In genomic region chr6:26122402-26122792, GRCh38 we compare ENCODE assay signal across 8 cellular contexts. TPM values are rescaled to one million over a fixed set of nuclear protein-coding genes. Genes with fewer than 3 reads are reported as not detected.
DNase-seq lines count a peak whose midpoint lies in the region; ATAC-seq and TF ChIP-seq lines count a peak whose summit lies in the region.

No MANE protein-coding gene starts in this region.

- H3K9me3 Mint-ChIP-seq in HFFc6, result peaks cover 14% of the 10 kb centered on the region

- in situ Hi-C loops in ACHN (cut with HindIII; ENCODE audit: low pct_ligation_motif_present, low pct_unique_long_range_greater_than_20kb, low sequenced_read_pairs), result no loop called here

- H3K27me3 Mint-ChIP-seq in HFFc6 (ENCODE audit: insufficient read depth), result peaks cover 26% of the 10 kb centered on the region

- peak overlapping the region; percentile 29; the same call in 1 of the 2 replicates for H3K4me3 ChIP-seq in iPS-18c (ENCODE audit: insufficient read depth, low read depth, low read length)

- peaks cover 37% of the 10 kb centered on the region for H3K36me3 Mint-ChIP-seq in HFFc6 (ENCODE audit: low read depth)

- peak overlapping the region; percentile 98 for H3K27ac ChIP-seq in temporal lobe (ENCODE audit: low read depth, low read length)

- no peak for ATAC-seq in HG03039 (IDR thresholded peaks at IDR 0.05; ENCODE audit: unreplicated experiment)
- ATAC-seq in GM21619 (IDR thresholded peaks at IDR 0.05; ENCODE audit: unreplicated experiment), result no peak

- H3K9me3 ChIP-seq in iPS-18c (ENCODE audit: control insufficient read depth, insufficient read depth, low read length), result no peaks in the 10 kb centered on the region

- peak overlapping the region; percentile 98 for H3K27ac Mint-ChIP-seq in HFFc6

- no peak for TF ChIP-seq CTCF in HFFc6 (IDR thresholded peaks at IDR 0.05)

- peaks cover 39% of the 10 kb centered on the region for H3K4me1 Mint-ChIP-seq in HFFc6 (ENCODE audit: low read depth)

- peak overlapping the region; percentile 96 for H3K4me3 Mint-ChIP-seq in HFFc6

- DNase-seq in ACHN (peak; percentile 61), HFFc6 (no peak), NCI-H446 treated with DMSO at 0.1 percent for 48 hours (lab: John Stamatoyannopoulos, UW) (no peak)
- DNase-seq in activated T-cell treated with anti-CD3 and anti-CD28 coated beads, Interleukin-2, amount 50 U/mL, for 48 hours, result peak; percentile 38 to 40

RNA-seq across cellular contexts. Expression of gene HFE, which starts 35.2 kb away (rescaled TPM):
- 10 to 100 TPM; 16.1 to 21.7 (median 18.3) TPM for total RNA-seq in HFFc6 (2021; fragmentation: NEBNext Ultra II Directional; extraction: Animal tissue kit (Norgen Biotek cat#: 25700))
- total RNA-seq in temporal lobe, result 1.2 TPM

Comparison
In these comparisons a context has a peak if more than half of its experiments do, and no peak if none do; other contexts are left out.
1. DNase-seq: peak in ACHN (single experiment) and activated T-cell treated with anti-CD3 and anti-CD28 coated beads, Interleukin-2, amount 50 U/mL, for 48 hours (2 of 2); none in HFFc6 (single experiment) and NCI-H446 treated with DMSO at 0.1 percent for 48 hours (single experiment).